In genomic region chr4:97152159-97152558, GRCh38 we compare ENCODE assay signal across 32 cellular contexts.
"Had no signal": no experiment of that assay in that cellular context is flagged by ENCODE, and none has a peak within 500 bp of the region (broad histone marks: within the 10 kb centered on the region; RNA-seq: fewer than 3 reads in every experiment).

No MANE protein-coding gene starts in this region.

- H3K27me3 Mint-ChIP-seq: activated B cell treated with CpG ODN at 0.5 μM for 24 hours; activated CD4-positive, alpha-beta memory T cell treated with anti-CD3 and anti-CD28 coated beads for 36 hours; activated CD8-positive, alpha-beta memory T cell treated with anti-CD3 and anti-CD28 coated beads, Interleukin-2, amount 10 ng/mL, durations not matched to agents 7 days and 5 days; activated naive CD4-positive, alpha-beta T cell treated with anti-CD3 and anti-CD28 coated beads, Interleukin-2, amount 10 ng/mL, durations not matched to agents 7 days and 5 days; activated naive CD8-positive, alpha-beta T cell; activated naive CD8-positive, alpha-beta T cell treated with anti-CD3 and anti-CD28 coated beads, Interleukin-2, amount 50 U/mL, for 24 hours; brain had no signal

- H3K27ac Mint-ChIP-seq: activated B cell treated with CpG ODN at 0.5 μM for 24 hours; activated CD4-positive, alpha-beta memory T cell treated with anti-CD3 and anti-CD28 coated beads for 36 hours; activated CD8-positive, alpha-beta memory T cell treated with anti-CD3 and anti-CD28 coated beads, Interleukin-2, amount 10 ng/mL, durations not matched to agents 7 days and 5 days; activated naive CD4-positive, alpha-beta T cell treated with anti-CD3 and anti-CD28 coated beads, Interleukin-2, amount 10 ng/mL, durations not matched to agents 7 days and 5 days; activated naive CD8-positive, alpha-beta T cell; activated naive CD8-positive, alpha-beta T cell treated with anti-CD3 and anti-CD28 coated beads, Interleukin-2, amount 50 U/mL, for 24 hours; T-helper 1 cell treated with Interleukin-12 subunit alpha and Interleukin-12 subunit beta and Interleukin-4 antibody, amounts not matched to agents 30 μg/mL and 1 μg/mL, for 36 hours; T-helper 2 cell treated with Interferon-gamma antibody and Interleukin-4, amounts not matched to agents 5 μg/mL and 100 μg/mL, for 36 hours had no signal

- ATAC-seq: activated CD8-positive, alpha-beta memory T cell treated with anti-CD3 and anti-CD28 coated beads, Interleukin-2, amount 10 ng/mL, durations not matched to agents 7 days and 5 days; activated naive CD8-positive, alpha-beta T cell treated with anti-CD3 and anti-CD28 coated beads, Interleukin-2, amount 50 U/mL, for 24 hours; PC-3 had no signal

- H3K4me3 ChIP-seq: Peyer's patch, SJSA1 had no signal

- H3K9me3 Mint-ChIP-seq: activated B cell treated with CpG ODN at 0.5 μM for 24 hours; activated CD4-positive, alpha-beta memory T cell treated with anti-CD3 and anti-CD28 coated beads for 36 hours; activated naive CD4-positive, alpha-beta T cell treated with anti-CD3 and anti-CD28 coated beads, Interleukin-2, amount 10 ng/mL, durations not matched to agents 7 days and 5 days; activated naive CD8-positive, alpha-beta T cell treated with anti-CD3 and anti-CD28 coated beads, Interleukin-2, amount 50 U/mL, for 24 hours; brain; T-helper 1 cell treated with Interleukin-12 subunit alpha and Interleukin-12 subunit beta and Interleukin-4 antibody, amounts not matched to agents 30 μg/mL and 1 μg/mL, for 36 hours; T-helper 2 cell treated with Interferon-gamma antibody and Interleukin-4, amounts not matched to agents 5 μg/mL and 100 μg/mL, for 36 hours had no signal

- DNase-seq: activated B cell treated with CpG ODN at 0.5 μM for 24 hours; activated CD4-positive, alpha-beta memory T cell treated with anti-CD3 and anti-CD28 coated beads for 36 hours; activated CD4-positive, alpha-beta T cell treated with anti-CD3 and anti-CD28 coated beads for 4 hours; activated CD4-positive, alpha-beta T cell treated with anti-CD3 and anti-CD28 coated beads, Interleukin-2, amount 50 U/mL, for 1 hour; activated CD4-positive, CD25-positive, alpha-beta regulatory T cell treated with anti-CD3 and anti-CD28 coated beads, Interleukin-2, amount 50 U/mL, for 72 hours; activated CD8-positive, alpha-beta memory T cell treated with anti-CD3 and anti-CD28 coated beads for 24 hours; activated CD8-positive, alpha-beta memory T cell treated with anti-CD3 and anti-CD28 coated beads, Interleukin-2, amount 10 ng/mL, durations not matched to agents 7 days and 5 days; activated CD8-positive, alpha-beta memory T cell treated with anti-CD3 and anti-CD28 coated beads, Interleukin-2, amount 50 U/mL, for 48 hours; activated effector memory CD4-positive, alpha-beta T cell treated with Interleukin-2 at 50 U/mL for 16 hours; activated naive CD4-positive, alpha-beta T cell treated with anti-CD3 and anti-CD28 coated beads, Interleukin-2, amount 10 ng/mL, durations not matched to agents 7 days and 5 days; activated naive CD8-positive, alpha-beta T cell treated with anti-CD3 and anti-CD28 coated beads, Interleukin-2, amount 50 U/mL, for 24 hours; activated T-cell treated with anti-CD3 and anti-CD28 coated beads, Interleukin-2, amount 50 U/mL, for 48 hours; anterior cingulate cortex; NCI-H1436 treated with DMSO at 0.1 percent for 48 hours; NCI-H1694 treated with DMSO at 0.1 percent for 48 hours; NCI-H2029; NCI-H2107; NCI-H2171; NCI-H524; NCI-H69; NK-92 treated with Interleukin-12 subunit alpha and Interleukin-12 subunit beta, amount 100 ng/mL, for 24 hours; PC-3; Peyer's patch; RPMI8226; SHP77 treated with DMSO at 0.1 percent for 48 hours; SK-N-SH had no signal

- H3K36me3 Mint-ChIP-seq: activated CD4-positive, alpha-beta memory T cell treated with anti-CD3 and anti-CD28 coated beads for 36 hours; activated CD8-positive, alpha-beta memory T cell treated with anti-CD3 and anti-CD28 coated beads, Interleukin-2, amount 10 ng/mL, durations not matched to agents 7 days and 5 days; activated naive CD4-positive, alpha-beta T cell treated with anti-CD3 and anti-CD28 coated beads, Interleukin-2, amount 10 ng/mL, durations not matched to agents 7 days and 5 days; activated naive CD8-positive, alpha-beta T cell; brain had no signal

- H3K9me3 ChIP-seq: Peyer's patch, SK-N-SH had no signal

- H3K4me1 Mint-ChIP-seq: activated B cell treated with CpG ODN at 0.5 μM for 24 hours; activated CD8-positive, alpha-beta memory T cell treated with anti-CD3 and anti-CD28 coated beads, Interleukin-2, amount 10 ng/mL, durations not matched to agents 7 days and 5 days; activated naive CD4-positive, alpha-beta T cell treated with anti-CD3 and anti-CD28 coated beads, Interleukin-2, amount 10 ng/mL, durations not matched to agents 7 days and 5 days; activated naive CD8-positive, alpha-beta T cell treated with anti-CD3 and anti-CD28 coated beads, Interleukin-2, amount 50 U/mL, for 24 hours had no signal

- H3K27ac ChIP-seq: KMS-11, Peyer's patch, SJSA1 had no signal

- H3K27me3 ChIP-seq: Peyer's patch, SJSA1 had no signal

- H3K4me3 Mint-ChIP-seq: activated B cell treated with CpG ODN at 0.5 μM for 24 hours; activated CD4-positive, alpha-beta memory T cell treated with anti-CD3 and anti-CD28 coated beads for 36 hours; activated CD8-positive, alpha-beta memory T cell treated with anti-CD3 and anti-CD28 coated beads, Interleukin-2, amount 10 ng/mL, durations not matched to agents 7 days and 5 days; activated naive CD4-positive, alpha-beta T cell treated with anti-CD3 and anti-CD28 coated beads, Interleukin-2, amount 10 ng/mL, durations not matched to agents 7 days and 5 days; activated naive CD8-positive, alpha-beta T cell; activated naive CD8-positive, alpha-beta T cell treated with anti-CD3 and anti-CD28 coated beads, Interleukin-2, amount 50 U/mL, for 24 hours; brain; T-helper 1 cell treated with Interleukin-12 subunit alpha and Interleukin-12 subunit beta and Interleukin-4 antibody, amounts not matched to agents 30 μg/mL and 1 μg/mL, for 36 hours; T-helper 2 cell treated with Interferon-gamma antibody and Interleukin-4, amounts not matched to agents 5 μg/mL and 100 μg/mL, for 36 hours had no signal

- H3K4me1 ChIP-seq: Peyer's patch, SJSA1 had no signal
